ENCODE assay signal across 1 cellular context in the genomic region with DNA sequence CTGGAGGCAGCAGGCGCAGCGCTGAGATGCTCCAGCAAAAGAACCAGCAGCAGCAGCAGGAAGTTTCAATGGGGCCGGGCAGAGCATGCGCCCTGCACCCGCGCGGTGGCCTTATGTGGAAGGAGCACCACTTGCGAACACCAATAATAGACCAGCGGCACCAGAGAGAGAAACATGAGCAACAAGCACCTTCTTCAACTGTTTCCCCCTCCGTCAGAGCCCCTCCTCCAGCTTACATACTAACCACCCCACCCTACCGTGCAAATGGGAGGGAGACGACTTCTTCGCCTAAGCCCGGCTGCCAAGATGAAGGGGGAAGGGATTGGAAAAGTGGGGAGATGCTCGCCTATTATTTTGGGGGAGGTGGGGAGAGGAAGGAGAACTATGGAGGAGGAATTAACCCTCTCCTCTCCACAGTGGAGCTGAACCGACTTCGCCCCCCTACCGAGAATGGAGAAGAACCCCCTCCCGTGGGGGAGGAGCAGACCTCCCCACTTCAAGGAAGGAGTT.
TF ChIP-seq lines count a peak whose summit lies in the region.

No MANE protein-coding gene starts in this region.

TF ChIP-seq in H1, 55 proteins besides CTCF, POLR2A, EP300 and RAD21:
- no peak for TF ChIP-seq SP2 (IDR thresholded peaks at IDR 0.05; ENCODE audit: low read length)
- TF ChIP-seq POLR2AphosphoS5 (IDR thresholded peaks at IDR 0.05; ENCODE audit: low read depth, low read length) = peak; percentile 55
- TF ChIP-seq TBP (IDR thresholded peaks at IDR 0.05; ENCODE audit: low read depth, low read length) = peak; percentile 72
- no peak for TF ChIP-seq MAFK (IDR thresholded peaks at IDR 0.05; ENCODE audit: low read depth, low read length)
- TF ChIP-seq, protein P1, sequence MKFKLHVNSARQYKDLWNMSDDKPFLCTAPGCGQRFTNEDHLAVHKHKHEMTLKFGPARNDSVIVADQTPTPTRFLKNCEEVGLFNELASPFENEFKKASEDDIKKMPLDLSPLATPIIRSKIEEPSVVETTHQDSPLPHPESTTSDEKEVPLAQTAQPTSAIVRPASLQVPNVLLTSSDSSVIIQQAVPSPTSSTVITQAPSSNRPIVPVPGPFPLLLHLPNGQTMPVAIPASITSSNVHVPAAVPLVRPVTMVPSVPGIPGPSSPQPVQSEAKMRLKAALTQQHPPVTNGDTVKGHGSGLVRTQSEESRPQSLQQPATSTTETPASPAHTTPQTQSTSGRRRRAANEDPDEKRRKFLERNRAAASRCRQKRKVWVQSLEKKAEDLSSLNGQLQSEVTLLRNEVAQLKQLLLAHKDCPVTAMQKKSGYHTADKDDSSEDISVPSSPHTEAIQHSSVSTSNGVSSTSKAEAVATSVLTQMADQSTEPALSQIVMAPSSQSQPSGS (IDR thresholded peaks at IDR 0.05; ENCODE audit: low read length) = peak; percentile 77
- TF ChIP-seq TCF12 (IDR thresholded peaks at IDR 0.05; ENCODE audit: low read depth, low read length) = no peak
- TF ChIP-seq CTBP2 (IDR thresholded peaks at IDR 0.05; ENCODE audit: borderline replicate concordance, insufficient read depth, insufficient read length, low read length) = peak; percentile 29
- no peak for TF ChIP-seq BCL11A (IDR thresholded peaks at IDR 0.05; ENCODE audit: low read depth in 2 of 2, low read length in 2 of 2)
- peak; percentile 50 for TF ChIP-seq NRF1 (IDR thresholded peaks at IDR 0.05; ENCODE audit: low read depth, low read length)
- peak in 1 of 2 experiments; percentile 75; a peak in 1 of 4 replicates for TF ChIP-seq SIN3A (conservative IDR thresholded peaks at IDR 0.05 in 1 of 2, IDR thresholded peaks at IDR 0.05 in 1 of 2; ENCODE audit: low read depth in 1 of 2, low read length in 2 of 2)
- no peak for TF ChIP-seq JUND (IDR thresholded peaks at IDR 0.05; ENCODE audit: low read length)
- 0 out of 2 replicates have a peak, but pooled peaks have one; percentile 18 for TF ChIP-seq RBBP5 (IDR thresholded peaks at IDR 0.05; ENCODE audit: borderline replicate concordance, low read depth, low read length)
- peak; percentile 80 for TF ChIP-seq TAF1 (IDR thresholded peaks at IDR 0.05; ENCODE audit: low read depth, low read length)
- TF ChIP-seq, protein P2, sequence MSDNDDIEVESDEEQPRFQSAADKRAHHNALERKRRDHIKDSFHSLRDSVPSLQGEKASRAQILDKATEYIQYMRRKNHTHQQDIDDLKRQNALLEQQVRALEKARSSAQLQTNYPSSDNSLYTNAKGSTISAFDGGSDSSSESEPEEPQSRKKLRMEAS (IDR thresholded peaks at IDR 0.05) = peak; percentile 70
- no peak for TF ChIP-seq SP4 (IDR thresholded peaks at IDR 0.05; ENCODE audit: low read length)
- no peak for TF ChIP-seq RFX5 (IDR thresholded peaks at IDR 0.05; ENCODE audit: borderline replicate concordance, low read depth, low read length)
- TF ChIP-seq CHD2 (IDR thresholded peaks at IDR 0.05; ENCODE audit: low read length) = 0 out of 2 replicates have a peak, but pooled peaks have one; percentile 35
- 0 out of 4 replicates have a peak, but pooled peaks of 1 of the 2 experiments have one; percentile 46 for TF ChIP-seq HDAC2 (IDR thresholded peaks at IDR 0.05; ENCODE audit: borderline replicate concordance in 1 of 2, low read depth in 2 of 2, low read length in 2 of 2)
